In genomic region chr11:69253028-69253427, GRCh38 we compare ENCODE assay signal across 16 cellular contexts. TPM values are rescaled to one million over a fixed set of nuclear protein-coding genes. Genes with fewer than 3 reads are reported as not detected.
DNase-seq lines count a peak whose midpoint lies in the region; ATAC-seq, FAIRE-seq and TF ChIP-seq lines count a peak whose summit lies in the region.
"Had no signal": no experiment of that assay in that cellular context is flagged by ENCODE, and none has a peak within 500 bp of the region (broad histone marks: within the 10 kb centered on the region; RNA-seq: fewer than 3 reads in every experiment).

No MANE protein-coding gene starts in this region.

- POLR2A ChIA-PET in BJ (lab: Charles Lee), result no interaction called here
- POLR2A ChIA-PET in MCF 10A (lab: Yijun Ruan, JAX), result no interaction called here

- H3K4me1 Mint-ChIP-seq in MCF 10A (ENCODE audit: insufficient read depth, unreplicated experiment), result no peaks in the 10 kb centered on the region
- H3K4me1 Mint-ChIP-seq: activated T-helper 17 cell treated with anti-CD3 and anti-CD28 coated beads, Interleukin-2, amount 50 U/mL, for 72 hours had no signal

- H3K9me1 ChIP-seq in keratinocyte (ENCODE audit: control insufficient read depth, extremely low read depth, insufficient read depth, low read length), result no peaks in the 10 kb centered on the region

- no peak overlapping the region for H2BK120ac ChIP-seq in trophoblast cell (ENCODE audit: insufficient read depth, low read length, poor library complexity)

- BruUV-seq in MCF 10A (replicated peaks; lab: Mats Ljungman, UMichigan), result no TSS peak

- H2AFZ ChIP-seq in keratinocyte (ENCODE audit: control insufficient read depth, low read length) (no peak overlapping the region), trophoblast cell (ENCODE audit: insufficient read depth, low read length, poor library complexity) (no peak overlapping the region)

- H3K36me3 ChIP-seq in BJ (ENCODE audit: control insufficient read depth, insufficient read depth, low read length) (no peaks in the 10 kb centered on the region), keratinocyte (ENCODE audit: control insufficient read depth in 2 of 2, extremely low read depth in 1 of 2, insufficient read depth in 2 of 2, low read length in 2 of 2) (no peaks in the 10 kb centered on the region), trophoblast cell (ENCODE audit: control insufficient read depth in 1 of 2, insufficient read depth in 2 of 2, low read length in 2 of 2) (no peaks in the 10 kb centered on the region)

- CTCF ChIA-PET in BJ (lab: Yijun Ruan, JAX) (no interaction called here), MCF 10A (lab: Yijun Ruan, JAX) (no interaction called here)

- ATAC-seq in GM18858 (IDR thresholded peaks at IDR 0.05; ENCODE audit: unreplicated experiment), result no peak
- ATAC-seq: activated T-helper 17 cell treated with anti-CD3 and anti-CD28 coated beads, Interleukin-2, amount 50 U/mL, for 72 hours had no signal

- no peaks in the 10 kb centered on the region for H3K79me1 ChIP-seq in trophoblast cell (ENCODE audit: low read length)

- dilution Hi-C loops in keratinocyte (cut with MboI; ENCODE audit: extremely low pct_ligation_motif_present, low sequenced_read_pairs), result no loop called here

- H3K9me3 ChIP-seq in keratinocyte (ENCODE audit: control insufficient read depth, low read depth, low read length) (peaks cover 21% of the 10 kb centered on the region), trophoblast cell (ENCODE audit: insufficient read depth, low read depth, low read length) (peaks cover 3% of the 10 kb centered on the region)
- H3K9me3 ChIP-seq: mucosa of descending colon had no signal

- DNase-seq in BJ (ENCODE audit: low read depth), result peak; percentile 33
- DNase-seq in LoVo (ENCODE audit: low spot score), result peak; percentile 17
- DNase-seq in MCF 10A (ENCODE audit: unreplicated experiment), result peak; percentile 65
- DNase-seq in keratinocyte (ENCODE audit: low read depth, low spot score), result peak; percentile 95
- no peak for DNase-seq in amygdala (lab: John Stamatoyannopoulos, UW)
- DNase-seq in KBM-7, result no peak
- DNase-seq in trophoblast cell, result no peak
- DNase-seq: caudate nucleus, mucosa of descending colon, NCI-H1092, NCI-H2227 treated with DMSO at 0.1 percent for 48 hours had no signal

- no peak overlapping the region for H3K4me3 Mint-ChIP-seq in MCF 10A (ENCODE audit: unreplicated experiment)
- H3K4me3 Mint-ChIP-seq: activated T-helper 17 cell treated with anti-CD3 and anti-CD28 coated beads, Interleukin-2, amount 50 U/mL, for 72 hours; stimulated activated naive CD8-positive, alpha-beta T cell treated with anti-CD3 and anti-CD28 coated beads, Interleukin-15, Interleukin-2, amounts not matched to agents 100 ng/mL and 50 ng/mL, for 24 hours had no signal

- no peak overlapping the region for H3K14ac ChIP-seq in trophoblast cell (ENCODE audit: low read length)

- H3K27me3 ChIP-seq in BJ (ENCODE audit: control insufficient read depth, insufficient read depth, low read length) (peaks cover 2% of the 10 kb centered on the region), keratinocyte (ENCODE audit: control insufficient read depth, extremely low read depth, insufficient read depth, low read length) (peaks cover 10% of the 10 kb centered on the region), trophoblast cell (ENCODE audit: insufficient read depth, low read length) (no peaks in the 10 kb centered on the region)

- H3K4me1 ChIP-seq in keratinocyte (ENCODE audit: control insufficient read depth, extremely low read depth, insufficient read depth, low read length), result peaks cover 11% of the 10 kb centered on the region
- peaks cover 6 to 9% of the 10 kb centered on the region in 2 experiments for H3K4me1 ChIP-seq in trophoblast cell (ENCODE audit: control insufficient read depth in 1 of 2, insufficient read depth in 2 of 2, low read length in 2 of 2)

- no peaks in the 10 kb centered on the region for H3K79me2 ChIP-seq in keratinocyte (ENCODE audit: control insufficient read depth, insufficient read depth, low read length)
- H3K79me2 ChIP-seq in trophoblast cell (ENCODE audit: control insufficient read depth, insufficient read depth, low read length, poor library complexity), result no peaks in the 10 kb centered on the region

- H3K9ac ChIP-seq in keratinocyte (ENCODE audit: control insufficient read depth, extremely low read depth, insufficient read depth, low read length) (no peak overlapping the region), trophoblast cell (ENCODE audit: low read length) (no peak overlapping the region)

- no peak overlapping the region for H4K8ac ChIP-seq in trophoblast cell (ENCODE audit: low read depth, low read length)

- H4K91ac ChIP-seq in trophoblast cell (ENCODE audit: low read depth, low read length), result no peak overlapping the region

- H4K12ac ChIP-seq in trophoblast cell (ENCODE audit: low read depth, low read length), result no peak overlapping the region

- no peak overlapping the region for H3K27ac Mint-ChIP-seq in MCF 10A (ENCODE audit: low read depth, unreplicated experiment)
- H3K27ac Mint-ChIP-seq: activated T-helper 17 cell treated with anti-CD3 and anti-CD28 coated beads, Interleukin-2, amount 50 U/mL, for 72 hours; stimulated activated naive CD8-positive, alpha-beta T cell treated with anti-CD3 and anti-CD28 coated beads, Interleukin-15, Interleukin-2, amounts not matched to agents 100 ng/mL and 50 ng/mL, for 24 hours had no signal

- H3K36me3 Mint-ChIP-seq in MCF 10A (ENCODE audit: insufficient read depth, unreplicated experiment), result peaks cover 3% of the 10 kb centered on the region

- no peak overlapping the region for H2AK5ac ChIP-seq in trophoblast cell (ENCODE audit: low read length)

- in situ Hi-C loops in KBM-7 (cut with MboI; ENCODE audit: low pct_unique_long_range_greater_than_20kb, low sequenced_read_pairs), result no loop called here

- no peaks in the 10 kb centered on the region for H4K20me1 ChIP-seq in keratinocyte (ENCODE audit: control insufficient read depth, extremely low read depth, insufficient read depth, low read length)

- H3K4me3 ChIP-seq in BJ (ENCODE audit: low read depth, low read length), result no peak overlapping the region
- no peak overlapping the region for H3K4me3 ChIP-seq in keratinocyte (ENCODE audit: control insufficient read depth in 2 of 3, extremely low read depth in 1 of 3, insufficient read depth in 2 of 3, low read depth in 1 of 3, low read length in 3 of 3)
- H3K4me3 ChIP-seq in trophoblast cell (ENCODE audit: low read depth, low read length), result no peak overlapping the region
- H3K4me3 ChIP-seq: mucosa of descending colon had no signal

- TF ChIP-seq CTCF in BJ (IDR thresholded peaks at IDR 0.05; ENCODE audit: insufficient read depth, low read depth, low read length) (no peak), MCF 10A (IDR thresholded peaks at IDR 0.05; ENCODE audit: unreplicated experiment) (no peak), keratinocyte (optimal IDR thresholded peaks at IDR 0.05 in 1 of 3, IDR thresholded peaks at IDR 0.05 in 1 of 3, conservative IDR thresholded peaks at IDR 0.05 in 1 of 3; ENCODE audit: extremely low read depth in 1 of 3, insufficient read depth in 2 of 3, low read length in 3 of 3) (no peak)

- H3K9me3 Mint-ChIP-seq in MCF 10A (ENCODE audit: unreplicated experiment), result peaks cover 37% of the 10 kb centered on the region

- H3K18ac ChIP-seq in trophoblast cell (ENCODE audit: low read length), result no peak overlapping the region

- no peak overlapping the region for H3K23ac ChIP-seq in trophoblast cell (ENCODE audit: low read length)

- H2BK5ac ChIP-seq in trophoblast cell (ENCODE audit: low read depth, low read length, poor library complexity), result no peak overlapping the region

- H3K4ac ChIP-seq in trophoblast cell (ENCODE audit: low read depth, low read length), result no peak overlapping the region

- H3K4me2 ChIP-seq in keratinocyte (ENCODE audit: control insufficient read depth, extremely low read depth, insufficient read depth, low read depth, low read length) (no peak overlapping the region), trophoblast cell (ENCODE audit: low read length) (no peak overlapping the region)

- peak; percentile 94 for FAIRE-seq in keratinocyte (lab: Jason Lieb, UNC)

- intact Hi-C loops in MCF 10A (cut with micrococcal nuclease), result no loop called here

- no peaks in the 10 kb centered on the region for H3K27me3 Mint-ChIP-seq in MCF 10A (ENCODE audit: insufficient read depth, unreplicated experiment)

- H3K27ac ChIP-seq in keratinocyte (ENCODE audit: control insufficient read depth, insufficient read depth, low read length) (peak overlapping the region; percentile 24), trophoblast cell (ENCODE audit: low read depth, low read length) (no peak overlapping the region)
- H3K27ac ChIP-seq: C4-2B had no signal

- H2BK12ac ChIP-seq in trophoblast cell (ENCODE audit: low read length), result no peak overlapping the region

RNA-seq across cellular contexts. Expression of gene MYEOV, which starts 40.9 kb away (rescaled TPM):
- 3.6 and 4.5 TPM in 2 replicates for polyA plus RNA-seq in BJ (2011; rRNA removed)
- polyA minus RNA-seq in BJ (2011; rRNA and poly(A)+ RNA removed), result 3.6 and 9.9 TPM in 2 replicates
- total RNA-seq in MCF 10A (2022), result 0.49 TPM in 1 of 2 replicates, not detected in the other
- polyA plus RNA-seq in keratinocyte, result 1.4 to 2.7 TPM (median 1.5 TPM) in 3 replicates
- polyA plus RNA-seq in keratinocyte (2011; ENCODE audit: low read depth), result 0.19 TPM
- 0.51 and 1.0 TPM in 2 replicates for polyA plus RNA-seq in keratinocyte (2011; cell fraction: cytosol; rRNA removed)
- 0.90 and 1.2 TPM in 2 replicates for polyA plus RNA-seq in keratinocyte (2011; cell fraction: nucleus; rRNA removed)
- polyA plus RNA-seq in keratinocyte (2012; ENCODE audit: low replicate concordance), result 0.31 and 3.1 TPM in 2 replicates
- 0.74 to 6.2 TPM (median 0.89 TPM) in 3 replicates for polyA minus RNA-seq in keratinocyte
- polyA minus RNA-seq in keratinocyte (2011; cell fraction: cytosol; rRNA and poly(A)+ RNA removed), result not detected
- 0.74 TPM in 1 of 2 replicates, not detected in the other for polyA minus RNA-seq in keratinocyte (2011; cell fraction: nucleus; rRNA and poly(A)+ RNA removed)
- 0.05 and 0.11 TPM in 2 replicates for polyA plus RNA-seq in trophoblast cell (2013)
- total RNA-seq: T-helper 2 cell treated with Interferon-gamma antibody and Interleukin-4, amounts not matched to agents 100 ng/mL and 5 ng/mL, for 36 hours had no signal

Comparison
In these comparisons a context has a peak if more than half of its experiments do, and no peak if none do; other contexts are left out.
1. DNase-seq: peak in BJ (single experiment), LoVo (single experiment), MCF 10A (single experiment) and keratinocyte (single experiment); none in amygdala (0 of 56), KBM-7 (single experiment) and trophoblast cell (0 of 2).